In genomic region chr11:18115360-18116127, GRCh38 we compare ENCODE assay signal across 8 cellular contexts. TPM values are rescaled to one million over a fixed set of nuclear protein-coding genes. Genes with fewer than 3 reads are reported as not detected.
A peak's percentile ranks its signal among the peaks of the same experiment; 100 is the strongest.
DNase-seq lines count a peak whose midpoint lies in the region; ATAC-seq and TF ChIP-seq lines count a peak whose summit lies in the region.

No MANE protein-coding gene starts in this region.

- no peak overlapping the region for H3K27ac ChIP-seq in hepatocyte
- no peak overlapping the region for H3K27ac ChIP-seq in smooth muscle cell (ENCODE audit: low read depth)

- H3K4me3 Mint-ChIP-seq in T-helper 17 cell, result peak overlapping the region; percentile 7

- no peak overlapping the region for H3K4me3 ChIP-seq in hepatocyte
- H3K4me3 ChIP-seq in smooth muscle cell, result no peak overlapping the region

- peaks cover 34% of the 10 kb centered on the region for H3K27me3 ChIP-seq in hepatocyte
- H3K27me3 ChIP-seq in smooth muscle cell (ENCODE audit: low read depth), result peaks cover 34% of the 10 kb centered on the region

- H3K36me3 Mint-ChIP-seq in T-helper 17 cell (ENCODE audit: low read depth), result no peaks in the 10 kb centered on the region

- ATAC-seq in HG02610 (IDR thresholded peaks at IDR 0.05; ENCODE audit: unreplicated experiment) (peak; percentile 72), T-helper 17 cell (peak; percentile 95), HG03025 (IDR thresholded peaks at IDR 0.05; ENCODE audit: low FRiP score, unreplicated experiment) (no peak)

- H4K20me1 ChIP-seq in hepatocyte (ENCODE audit: insufficient read depth, poor library complexity, severe bottlenecking), result no peaks in the 10 kb centered on the region
- H4K20me1 ChIP-seq in smooth muscle cell (ENCODE audit: low read depth), result no peaks in the 10 kb centered on the region

- peaks cover 56% of the 10 kb centered on the region for H3K27me3 Mint-ChIP-seq in T-helper 17 cell

- H3K4me1 Mint-ChIP-seq in T-helper 17 cell, result peaks cover 4% of the 10 kb centered on the region

- H3K4me1 ChIP-seq in hepatocyte (ENCODE audit: insufficient read depth), result no peaks in the 10 kb centered on the region
- no peaks in the 10 kb centered on the region for H3K4me1 ChIP-seq in smooth muscle cell (ENCODE audit: low read depth)

- H3K27ac Mint-ChIP-seq in T-helper 17 cell, result peak overlapping the region; percentile 37

- no peaks in the 10 kb centered on the region for H3K36me3 ChIP-seq in hepatocyte (replicated peaks; ENCODE audit: insufficient read depth, low read depth)
- no peaks in the 10 kb centered on the region for H3K36me3 ChIP-seq in smooth muscle cell (ENCODE audit: low read depth)

- no peaks in the 10 kb centered on the region for H3K79me2 ChIP-seq in hepatocyte
- no peaks in the 10 kb centered on the region for H3K79me2 ChIP-seq in smooth muscle cell (ENCODE audit: low read depth)

- H3K9me2 ChIP-seq in hepatocyte (replicated peaks; ENCODE audit: insufficient read depth), result no peaks in the 10 kb centered on the region

- 5% methylated on average over 9 of the region's 9 CpGs for WGBS in hepatocyte (ENCODE audit: low lambda C conversion rate, missing lambda C conversion rate)
- WGBS in smooth muscle cell (ENCODE audit: low lambda C conversion rate), result 6% methylated on average over 9 of the region's 9 CpGs

- H3F3A ChIP-seq in smooth muscle cell (ENCODE audit: low read depth), result no peaks in the 10 kb centered on the region

- no peak overlapping the region for H3K9ac ChIP-seq in smooth muscle cell (ENCODE audit: low read depth)

- H2AFZ ChIP-seq in hepatocyte, result no peak overlapping the region
- no peak overlapping the region for H2AFZ ChIP-seq in smooth muscle cell (ENCODE audit: low read depth)

- peak; percentile 76 for DNase-seq in NCI-H146 (lab: John Stamatoyannopoulos, UW)
- DNase-seq in T-helper 17 cell, result peak; percentile 23 to 48 (median 45)
- DNase-seq in amygdala (lab: John Stamatoyannopoulos, UW), result peak in 50 of 56 donors; percentile 0 to 74 (median 23)
- DNase-seq in hepatocyte (ENCODE audit: low spot score), result peak; percentile 84
- no peak for DNase-seq in smooth muscle cell (lab: John Stamatoyannopoulos, UW; ENCODE audit: unreplicated experiment)

- H3K9me3 ChIP-seq in T-helper 17 cell (ENCODE audit: control insufficient read depth, low read length, poor library complexity, severe bottlenecking), result no peaks in the 10 kb centered on the region
- no peaks in the 10 kb centered on the region for H3K9me3 ChIP-seq in hepatocyte (ENCODE audit: low read depth)
- no peaks in the 10 kb centered on the region for H3K9me3 ChIP-seq in smooth muscle cell (replicated peaks; ENCODE audit: low read depth)

- H3K4me2 ChIP-seq in hepatocyte (no peak overlapping the region), smooth muscle cell (no peak overlapping the region)

- TF ChIP-seq CTCF in GM12873 (IDR thresholded peaks at IDR 0.05; ENCODE audit: insufficient read depth, low read depth, low read length, missing control alignments) (peak; percentile 94), hepatocyte (IDR thresholded peaks at IDR 0.05; ENCODE audit: poor library complexity) (peak; percentile 83), smooth muscle cell (IDR thresholded peaks at IDR 0.05; ENCODE audit: borderline replicate concordance, insufficient read depth, poor library complexity, severe bottlenecking) (peak; percentile 88)

RNA-seq across cellular contexts. Expression of gene SAAL1, which starts 9.7 kb away (rescaled TPM):
- total RNA-seq in T-helper 17 cell, result 10 to 100 TPM; 18.2 to 22.1 TPM
- 11.7 and 13.0 TPM in 2 replicates for total RNA-seq in hepatocyte
- 15.2 and 17.8 TPM in 2 replicates for polyA plus RNA-seq in hepatocyte
- 20.0 and 22.2 TPM in 2 replicates for total RNA-seq in smooth muscle cell
- polyA plus RNA-seq in smooth muscle cell, result 19.4 and 19.9 TPM in 2 replicates

RNA-seq across cellular contexts. Expression of gene MRGPRX3, which starts 16.8 kb away (rescaled TPM):
- total RNA-seq in T-helper 17 cell (not detected), hepatocyte (not detected in 2 replicates), smooth muscle cell (not detected in 2 replicates)
- polyA plus RNA-seq in hepatocyte (not detected in 2 replicates), smooth muscle cell (not detected in 2 replicates)

RNA-seq across cellular contexts. Expression of gene MRGPRX4, which starts 57.1 kb away (rescaled TPM):
- total RNA-seq in T-helper 17 cell (not detected), hepatocyte (not detected in 2 replicates), smooth muscle cell (not detected in 2 replicates)
- polyA plus RNA-seq in hepatocyte (not detected in 2 replicates), smooth muscle cell (not detected in 2 replicates)
